ENCODE assay signal across 8 cellular contexts in genomic region chr17:83189673-83190385, GRCh38.
DNase-seq lines count a peak whose midpoint lies in the region; ATAC-seq and TF ChIP-seq lines count a peak whose summit lies in the region.

No MANE protein-coding gene starts in this region.

- H3K36me3 ChIP-seq in A673 (ENCODE audit: insufficient read depth, low read length, poor library complexity, severe bottlenecking) = no peaks in the 10 kb centered on the region

- ATAC-seq in GM18517 (IDR thresholded peaks at IDR 0.05; ENCODE audit: unreplicated experiment) = no peak

- CTCF ChIA-PET in A673 (lab: Charles Lee) = no interaction called here

- DNase-seq in HCEC 1CT = peak; percentile 50
- DNase-seq in astrocyte of the hippocampus (ENCODE audit: low read depth, low spot score) = peak; percentile 53
- DNase-seq in iris pigment epithelial cell (ENCODE audit: low read depth) = peak; percentile 66
- peak; percentile 97 for DNase-seq in smooth muscle cell of the brain vasculature (ENCODE audit: low read depth, low spot score)
- DNase-seq in A673 (ENCODE audit: low spot score) = no peak
- no peak for DNase-seq in COR-L47 (lab: John Stamatoyannopoulos, UW)
- no peak for DNase-seq in SKM-1 (lab: John Stamatoyannopoulos, UW; ENCODE audit: unreplicated experiment)

- no peak overlapping the region for H3K4me3 ChIP-seq in A673 (ENCODE audit: low read depth, low read length, poor library complexity, severe bottlenecking)

- POLR2A ChIA-PET in A673 (lab: Charles Lee; ENCODE audit: low non-redundant PET) = no interaction called here

- no peaks in the 10 kb centered on the region for H3K4me1 ChIP-seq in A673 (ENCODE audit: insufficient read depth, low read length, poor library complexity, severe bottlenecking)

- BruUV-seq in A673 (replicated peaks; lab: Mats Ljungman, UMichigan) = no TSS peak

- no peaks in the 10 kb centered on the region for H3K27me3 ChIP-seq in A673 (replicated peaks; ENCODE audit: insufficient read depth, low read depth, low read length, poor library complexity)

- intact Hi-C loops in A673 (cut with micrococcal nuclease; ENCODE audit: unreplicated experiment) = no loop called here

- no peak overlapping the region for H3K27ac ChIP-seq in A673 (ENCODE audit: low read depth, low read length, poor library complexity, severe bottlenecking)

- H3K9me3 ChIP-seq in A673 (ENCODE audit: low read depth, low read length, poor library complexity, severe bottlenecking) = no peaks in the 10 kb centered on the region

- no peak for TF ChIP-seq CTCF in A673 (conservative IDR thresholded peaks at IDR 0.05; ENCODE audit: low read depth, low read length)

Comparison
In these comparisons a context has a peak if more than half of its experiments do, and no peak if none do; other contexts are left out.
1. DNase-seq: peak in HCEC 1CT (single experiment), astrocyte of the hippocampus (single experiment), iris pigment epithelial cell (single experiment) and smooth muscle cell of the brain vasculature (single experiment); none in A673 (single experiment), COR-L47 (single experiment) and SKM-1 (single experiment).